Comparison of ENCODE assay signal across 12 cellular contexts in genomic region chr1:230090194-230090711, GRCh38. TPM values are rescaled to one million over a fixed set of nuclear protein-coding genes. Genes with fewer than 3 reads are reported as not detected.
A peak's percentile ranks its signal among the peaks of the same experiment; 100 is the strongest.
DNase-seq lines count a peak whose midpoint lies in the region; ATAC-seq and TF ChIP-seq lines count a peak whose summit lies in the region.
"Had no signal": no experiment of that assay in that cellular context is flagged by ENCODE, and none has a peak within 500 bp of the region (broad histone marks: within the 10 kb centered on the region; RNA-seq: fewer than 3 reads in every experiment).

No MANE protein-coding gene starts in this region.

- peak overlapping the region; percentile 98 for H2BK5ac ChIP-seq in IMR-90 (ENCODE audit: low read depth, low read length, poor library complexity, severe bottlenecking)
- H2BK5ac ChIP-seq in mesenchymal stem cell (ENCODE audit: low read depth, low read length, poor library complexity, severe bottlenecking), result peak overlapping the region; percentile 2

- H4K91ac ChIP-seq in IMR-90 (ENCODE audit: insufficient read depth, low read depth, low read length), result peak overlapping the region; percentile 93
- no peak overlapping the region for H4K91ac ChIP-seq in mesenchymal stem cell (ENCODE audit: low read length)

- H2AFZ ChIP-seq in IMR-90 (replicated peaks; ENCODE audit: low read length, poor library complexity) (peak overlapping the region; percentile 74), mesenchymal stem cell (ENCODE audit: low read depth, low read length) (no peak overlapping the region)

- TF ChIP-seq POLR2A in IMR-90 (IDR thresholded peaks at IDR 0.05; ENCODE audit: low read depth, low read length) (no peak; the same call in 1 of the 2 replicates), body of pancreas (IDR thresholded peaks at IDR 0.05) (no peak), lower leg skin (IDR thresholded peaks at IDR 0.05) (no peak)

- H3K4ac ChIP-seq in IMR-90 (ENCODE audit: low read depth, low read length), result peak overlapping the region; percentile 73
- H3K4ac ChIP-seq in mesenchymal stem cell (ENCODE audit: low read depth in 1 of 2, low read length in 2 of 2), result no peak overlapping the region

- peaks cover 25% of the 10 kb centered on the region for H3K9me1 ChIP-seq in IMR-90 (ENCODE audit: insufficient read depth, low read length)

- BruUV-seq in IMR-90 (replicated peaks; lab: Mats Ljungman, UMichigan), result no TSS peak

- H3K18ac ChIP-seq in IMR-90 (ENCODE audit: low read depth, low read length), result peak overlapping the region; percentile 88
- H3K18ac ChIP-seq in mesenchymal stem cell (ENCODE audit: low read depth in 1 of 2, low read length in 2 of 2), result peak overlapping the region in 1 of 2 experiments; percentile 74

- H2BK120ac ChIP-seq in IMR-90 (ENCODE audit: low read depth, low read length) (peak overlapping the region; percentile 74), mesenchymal stem cell (ENCODE audit: low read depth, low read length) (no peak overlapping the region)

- no peak for TF ChIP-seq RAD21 in IMR-90 (IDR thresholded peaks at IDR 0.05; ENCODE audit: low read length)

- peak overlapping the region; percentile 68; the same call in 1 of the 2 replicates for H2BK20ac ChIP-seq in IMR-90 (ENCODE audit: low read depth, low read length)

- H3K9ac ChIP-seq in IMR-90 (ENCODE audit: low read depth, low read length) (peak overlapping the region; percentile 33; the same call in 1 of the 2 replicates), mesenchymal stem cell (ENCODE audit: low read length) (no peak overlapping the region)

- CTCF ChIA-PET in IMR-90 (lab: Yijun Ruan, JAX), result interaction anchor here (1.1 kb wide), 1 partner anchor 8 kb away, joined by 3 read pairs; no protein-coding TSS in a partner anchor

- H3K36me3 ChIP-seq in IMR-90 (ENCODE audit: control insufficient read depth, insufficient read depth, low read length) (peaks cover 6% of the 10 kb centered on the region), body of pancreas (replicated peaks in 1 of 2; ENCODE audit: insufficient read depth in 1 of 2, low read depth in 2 of 2) (no peaks in the 10 kb centered on the region), mesenchymal stem cell (ENCODE audit: control insufficient read depth in 1 of 2, insufficient read depth in 2 of 2, low read depth in 1 of 2, low read length in 2 of 2) (peaks cover 9 to 30% of the 10 kb centered on the region in 2 experiments)

- POLR2A ChIA-PET in IMR-90 (lab: Charles Lee; ENCODE audit: unreplicated experiment), result no interaction called here

- H4K5ac ChIP-seq in IMR-90 (ENCODE audit: low read depth, low read length), result peak overlapping the region; percentile 79

- H3K4me2 ChIP-seq in IMR-90 (ENCODE audit: low read depth, low read length) (peak overlapping the region; percentile 94), mesenchymal stem cell (ENCODE audit: low read length, poor library complexity, severe bottlenecking) (peak overlapping the region; percentile 6)

- H4K20me1 ChIP-seq in IMR-90 (ENCODE audit: insufficient read depth, low read length), result peaks cover 3% of the 10 kb centered on the region; the same call in 1 of the 2 replicates

- WGBS in IMR-90 (ENCODE audit: extremely low coverage in 2 of 2, insufficient read length in 1 of 2), 2 experiments, result 0% methylated on average over 3 of the region's 6 CpGs; no CpG with 5 or more reads in 1 of the 2 experiments
- 26 to 30% methylated on average over 6 of the region's 6 CpGs for WGBS in body of pancreas, 2 donors
- under 1% methylated on average over 5 of the region's 6 CpGs for WGBS in mesenchymal stem cell
- 73 to 75% methylated on average over 6 of the region's 6 CpGs for WGBS in lower leg skin, 2 donors

- H2BK15ac ChIP-seq in IMR-90 (ENCODE audit: low read depth, low read length) (peak overlapping the region; percentile 10; the same call in 2 of the 3 replicates), mesenchymal stem cell (ENCODE audit: low read depth, poor library complexity, severe bottlenecking) (no peak overlapping the region)

- 0 out of 2 replicates have a peak overlapping the region, but pooled peaks have one; percentile 27 for H3K56ac ChIP-seq in IMR-90 (ENCODE audit: extremely low read depth, insufficient read depth, low read length)

- in situ Hi-C loops in IMR-90 (cut with MboI; ENCODE audit: low sequenced_read_pairs), result loop anchor here (25.0 kb wide), 1 partner anchor 772 kb away; the partner anchor contains the start of gene C1orf198

- dilution Hi-C loops in IMR-90 (cut with HindIII; ENCODE audit: low sequenced_read_pairs, unreplicated experiment), result no loop called here

- H3K79me1 ChIP-seq in IMR-90 (ENCODE audit: low read depth in 1 of 2, low read length in 2 of 2) (peaks cover 47 to 77% of the 10 kb centered on the region in 2 experiments), mesenchymal stem cell (replicated peaks; ENCODE audit: low read length, poor library complexity, severe bottlenecking) (peaks cover 17% of the 10 kb centered on the region)

- H4K8ac ChIP-seq in IMR-90 (ENCODE audit: low read depth in 2 of 2, low read length in 2 of 2) (peak overlapping the region in 1 of 2 experiments; percentile 58; a peak in 1 of 4 replicates), mesenchymal stem cell (ENCODE audit: low read length) (peak overlapping the region; percentile 2)

- H3K4me1 ChIP-seq in IMR-90 (ENCODE audit: control insufficient read depth, insufficient read depth, low read length), result peaks cover 30% of the 10 kb centered on the region
- H3K4me1 ChIP-seq in body of pancreas, result peaks cover 70% of the 10 kb centered on the region
- peaks cover 29% of the 10 kb centered on the region for H3K4me1 ChIP-seq in mesenchymal stem cell (ENCODE audit: control insufficient read depth, insufficient read depth, low read depth, low read length)

- H3K14ac ChIP-seq in IMR-90 (replicated peaks; ENCODE audit: low read depth, low read length), result no peak overlapping the region
- no peak overlapping the region for H3K14ac ChIP-seq in mesenchymal stem cell (ENCODE audit: low read length in 2 of 2)

- DNase-seq in A172 (ENCODE audit: low spot score), result peak; percentile 79
- peak; percentile 87 for DNase-seq in IMR-90
- no peak for DNase-seq in body of pancreas
- peak; percentile 96 for DNase-seq in mesenchymal stem cell
- no peak for DNase-seq in left cardiac atrium
- DNase-seq in lower leg skin (ENCODE audit: low spot score in 2 of 2), result no peak
- no peak for DNase-seq in NCI-H526 treated with DMSO at 0.1 percent for 48 hours (lab: John Stamatoyannopoulos, UW)
- DNase-seq: activated CD4-positive, alpha-beta memory T cell treated with anti-CD3 and anti-CD28 coated beads, Interleukin-2, amount 10 ng/mL, durations not matched to agents 7 days and 5 days; NCI-H1105; NCI-H69; retina had no signal

- peak overlapping the region; percentile 72; the same call in 1 of the 2 replicates for H2AK5ac ChIP-seq in IMR-90 (ENCODE audit: low read depth, low read length)
- no peak overlapping the region for H2AK5ac ChIP-seq in mesenchymal stem cell (ENCODE audit: low read length, severe bottlenecking)

- H3K23ac ChIP-seq in IMR-90 (ENCODE audit: low read depth, low read length) (no peak overlapping the region), mesenchymal stem cell (ENCODE audit: low read length in 2 of 2) (no peak overlapping the region)

- H3K27ac ChIP-seq in IMR-90 (ENCODE audit: insufficient read depth, low read length) (peak overlapping the region; percentile 90), body of pancreas (peak overlapping the region; percentile 17 to 66 (median 42)), mesenchymal stem cell (ENCODE audit: low read length, poor library complexity, severe bottlenecking) (peak overlapping the region; percentile 72)

- H3K4me3 ChIP-seq in IMR-90 (ENCODE audit: insufficient read depth, low read depth, low read length) (no peak overlapping the region), body of pancreas (no peak overlapping the region), mesenchymal stem cell (ENCODE audit: insufficient read depth in 1 of 2, low read depth in 1 of 2, low read length in 2 of 2) (peak overlapping the region in 1 of 2 experiments; percentile 24), lower leg skin (ENCODE audit: low read depth, poor library complexity, severe bottlenecking) (no peak overlapping the region)

- TF ChIP-seq CTCF in IMR-90 (conservative IDR thresholded peaks at IDR 0.05; ENCODE audit: low read depth, low read length), result no peak
- no peak for TF ChIP-seq CTCF in body of pancreas (IDR thresholded peaks at IDR 0.05)
- no peak for TF ChIP-seq CTCF in lower leg skin (IDR thresholded peaks at IDR 0.05)

- H3K9me3 ChIP-seq in IMR-90 (ENCODE audit: control insufficient read depth, insufficient read depth, low read length) (no peaks in the 10 kb centered on the region), body of pancreas (no peaks in the 10 kb centered on the region), mesenchymal stem cell (ENCODE audit: control insufficient read depth, low read length) (no peaks in the 10 kb centered on the region)

- no peak overlapping the region for H2AK9ac ChIP-seq in IMR-90 (replicated peaks; ENCODE audit: low read depth, low read length, poor library complexity)

- H3K27me3 ChIP-seq in IMR-90 (ENCODE audit: control insufficient read depth, insufficient read depth, low read length), result no peaks in the 10 kb centered on the region
- H3K27me3 ChIP-seq in body of pancreas, result no peaks in the 10 kb centered on the region
- no peaks in the 10 kb centered on the region for H3K27me3 ChIP-seq in mesenchymal stem cell (ENCODE audit: control insufficient read depth in 1 of 2, insufficient read depth in 1 of 2, low read length in 2 of 2)

- no peak overlapping the region for H2BK12ac ChIP-seq in mesenchymal stem cell (ENCODE audit: low read length in 2 of 2)

- intact Hi-C loops in IMR-90 (cut with micrococcal nuclease) (loop anchor here (2.0 kb wide), 1 partner anchor 15 kb away; no protein-coding TSS in a partner anchor), body of pancreas (cut with DNase I) (no loop called here), left cardiac atrium (cut with DNase I) (no loop called here), lower leg skin (cut with DNase I; ENCODE audit: low total_unique reads) (no loop called here)

- ATAC-seq in IMR-90 (ENCODE audit: low read depth) (peak; percentile 75), body of pancreas (peak; percentile 61), HG03095 (IDR thresholded peaks at IDR 0.05; ENCODE audit: unreplicated experiment) (no peak), left cardiac atrium (no peak)

TF ChIP-seq in IMR-90, 13 proteins besides CTCF, POLR2A, EP300 and RAD21 (continues in another document):
- TF ChIP-seq FOS (IDR thresholded peaks at IDR 0.05; ENCODE audit: low read depth, low read length) (peak; percentile 46), CEBPB (IDR thresholded peaks at IDR 0.05; ENCODE audit: low read depth, low read length) (peak; percentile 62), SMC3 (IDR thresholded peaks at IDR 0.05; ENCODE audit: low read depth, low read length) (peak; percentile 5; the same call in 1 of the 2 replicates)

RNA-seq across cellular contexts. Expression of gene GALNT2, which starts 23.2 kb away (rescaled TPM):
- total RNA-seq in A172 (2014; rRNA removed; shearing (Covaris generic)), result 79.8 and 84.9 TPM in 2 replicates
- total RNA-seq in IMR-90 (2012; rRNA removed) (50.4 and 58.6 TPM in 2 replicates), body of pancreas (10 to 100 TPM; 45.9 to 68.6 TPM), left cardiac atrium (10 to 100 TPM; 36.8 to 50.7 TPM), lower leg skin (10 to 100 TPM; 11.0 to 31.0 (median 20.2) TPM)
- polyA plus RNA-seq in IMR-90 (2012; rRNA removed), result 170 and 189 TPM in 2 replicates
- polyA plus RNA-seq in IMR-90 (2012; cell fraction: cytosol; rRNA removed), result 173 and 231 TPM in 2 replicates
- polyA plus RNA-seq in IMR-90 (2012; cell fraction: nucleus; rRNA removed; ENCODE audit: low replicate concordance), result 130 and 137 TPM in 2 replicates
- polyA plus RNA-seq in mesenchymal stem cell (2013, experiment 1 of 2), result 128 TPM
- polyA plus RNA-seq in mesenchymal stem cell (2013, experiment 2 of 2), result 130 TPM

Comparison
In these comparisons a context has a peak if more than half of its experiments do, and no peak if none do; other contexts are left out.
1. DNase-seq: peak in A172 (single experiment), IMR-90 (single experiment) and mesenchymal stem cell (single experiment); none in body of pancreas (0 of 4), left cardiac atrium (single experiment), lower leg skin (0 of 2) and NCI-H526 treated with DMSO at 0.1 percent for 48 hours (single experiment).
2. ATAC-seq: peak in IMR-90 (single experiment) and body of pancreas (single experiment); none in HG03095 (single experiment) and left cardiac atrium (0 of 2).
3. Peak in every context shown above with its lines, with median percentiles within 50 percentile points of each other: H3K27ac ChIP-seq.